9 cellular contexts compared by ENCODE assay signal in genomic region chr19:40801449-40802299, GRCh38. TPM values are rescaled to one million over a fixed set of nuclear protein-coding genes. Genes with fewer than 3 reads are reported as not detected.
A peak's percentile ranks its signal among the peaks of the same experiment; 100 is the strongest.
DNase-seq lines count a peak whose midpoint lies in the region; ATAC-seq and TF ChIP-seq lines count a peak whose summit lies in the region.
"Had no signal": no experiment of that assay in that cellular context is flagged by ENCODE, and none has a peak within 500 bp of the region (broad histone marks: within the 10 kb centered on the region; RNA-seq: fewer than 3 reads in every experiment).

No MANE protein-coding gene starts in this region.

- DNase-seq in activated CD4-positive, alpha-beta T cell treated with anti-CD3 and anti-CD28 coated beads, Interleukin-2, amount 10 ng/mL, durations not matched to agents 24 days and 14 days = no peak
- no peak for DNase-seq in activated CD4-positive, alpha-beta T cell treated with anti-CD3 and anti-CD28 coated beads, Interleukin-2, amount 50 U/mL, for 1 hour
- no peak for DNase-seq in adrenal gland
- DNase-seq in thoracic aorta (ENCODE audit: low spot score) = no peak
- DNase-seq in T1000 (lab: John Stamatoyannopoulos, UW) = no peak
- DNase-seq: SHP77 treated with DMSO at 0.1 percent for 48 hours had no signal

- no peak for TF ChIP-seq CTCF in adrenal gland (IDR thresholded peaks at IDR 0.05)
- TF ChIP-seq CTCF in liver (IDR thresholded peaks at IDR 0.05; ENCODE audit: low read depth, low read length, missing input control) = no peak
- no peak for TF ChIP-seq CTCF in thoracic aorta (IDR thresholded peaks at IDR 0.05)

- H3K4me1 ChIP-seq in adrenal gland (replicated peaks in 1 of 2) (peaks cover 57 to 78% of the 10 kb centered on the region in 2 donors), liver (ENCODE audit: control insufficient read depth in 4 of 4, insufficient read depth in 4 of 4, low read length in 3 of 4) (peaks cover 34 to 76% (median 68%) of the 10 kb centered on the region in 4 donors), thoracic aorta (ENCODE audit: control insufficient read depth in 1 of 2, low read depth in 2 of 2) (peaks cover 54 to 76% of the 10 kb centered on the region in 2 donors)

- no peak for ATAC-seq in thoracic aorta (ENCODE audit: insufficient number of reproducible peaks, low FRiP score, low read depth)
- no peak for ATAC-seq in GM19035 (IDR thresholded peaks at IDR 0.05; ENCODE audit: unreplicated experiment)
- ATAC-seq in GM21515 (IDR thresholded peaks at IDR 0.05; ENCODE audit: unreplicated experiment) = no peak

- WGBS in adrenal gland, 4 donors = 14 to 29% (median 23%) methylated on average over 6 to 13 of the region's 13 CpGs
- 61% methylated on average over 13 of the region's 13 CpGs for WGBS in liver

- no peak for TF ChIP-seq POLR2A in adrenal gland (IDR thresholded peaks at IDR 0.05)

- H3K27me3 ChIP-seq in adrenal gland (no peaks in the 10 kb centered on the region), liver (ENCODE audit: control insufficient read depth in 4 of 4, insufficient read depth in 4 of 4, low read length in 3 of 4) (no peaks in the 10 kb centered on the region), thoracic aorta (replicated peaks; ENCODE audit: insufficient read depth) (no peaks in the 10 kb centered on the region)

- H3K36me3 ChIP-seq in adrenal gland (replicated peaks in 1 of 2) (peaks cover 0 to 14% of the 10 kb centered on the region in 2 donors), liver (ENCODE audit: control insufficient read depth in 4 of 4, insufficient read depth in 3 of 4, low read depth in 1 of 4, low read length in 3 of 4) (peaks cover 0 to 5% (median 3%) of the 10 kb centered on the region in 4 donors), thoracic aorta (peaks cover 3% of the 10 kb centered on the region)

- TF ChIP-seq RAD21 in liver (IDR thresholded peaks at IDR 0.05) = no peak

- H3K9me3 ChIP-seq in adrenal gland (replicated peaks in 1 of 3) = no peaks in the 10 kb centered on the region
- no peaks in the 10 kb centered on the region for H3K9me3 ChIP-seq in liver (ENCODE audit: control insufficient read depth in 4 of 4, low read length in 3 of 4)
- H3K9me3 ChIP-seq in thoracic aorta = no peaks in the 10 kb centered on the region

- H3K4me3 Mint-ChIP-seq in activated CD4-positive, alpha-beta T cell treated with anti-CD3 and anti-CD28 coated beads, Interleukin-2, amount 10 ng/mL, durations not matched to agents 24 days and 14 days = peak overlapping the region; percentile 91

- no peaks in the 10 kb centered on the region for H3K27me3 Mint-ChIP-seq in activated CD4-positive, alpha-beta T cell treated with anti-CD3 and anti-CD28 coated beads, Interleukin-2, amount 10 ng/mL, durations not matched to agents 24 days and 14 days

- peak overlapping the region; percentile 92 for H3K27ac Mint-ChIP-seq in activated CD4-positive, alpha-beta T cell treated with anti-CD3 and anti-CD28 coated beads, Interleukin-2, amount 10 ng/mL, durations not matched to agents 24 days and 14 days

- H3K4me3 ChIP-seq in adrenal gland = peak overlapping the region in 1 of 4 donors; percentile 87
- H3K4me3 ChIP-seq in liver (ENCODE audit: low read depth in 1 of 3, low read length in 3 of 3) = no peak overlapping the region
- H3K4me3 ChIP-seq in thoracic aorta = peak overlapping the region; percentile 91

- peaks cover 44% of the 10 kb centered on the region for H3K36me3 Mint-ChIP-seq in activated CD4-positive, alpha-beta T cell treated with anti-CD3 and anti-CD28 coated beads, Interleukin-2, amount 10 ng/mL, durations not matched to agents 24 days and 14 days (ENCODE audit: low read depth)

- H3K27ac ChIP-seq in adrenal gland (peak overlapping the region in 4 of 5 donors; percentile 4 to 94 (median 77)), liver (ENCODE audit: low read depth in 1 of 2, low read length in 2 of 2) (peak overlapping the region; percentile 48 to 82), thoracic aorta (peak overlapping the region; percentile 16 to 84)

- H3K9me3 Mint-ChIP-seq in activated CD4-positive, alpha-beta T cell treated with anti-CD3 and anti-CD28 coated beads, Interleukin-2, amount 10 ng/mL, durations not matched to agents 24 days and 14 days = no peaks in the 10 kb centered on the region

- no peak overlapping the region for H3K9ac ChIP-seq in liver (ENCODE audit: low read depth in 1 of 2, low read length in 2 of 2)

- peaks cover 79% of the 10 kb centered on the region for H3K4me1 Mint-ChIP-seq in activated CD4-positive, alpha-beta T cell treated with anti-CD3 and anti-CD28 coated beads, Interleukin-2, amount 10 ng/mL, durations not matched to agents 24 days and 14 days

- intact Hi-C loops in activated CD4-positive, alpha-beta T cell treated with anti-CD3 and anti-CD28 coated beads, Interleukin-2, amount 10 ng/mL, durations not matched to agents 24 days and 14 days (cut with micrococcal nuclease) = no loop called here
- intact Hi-C loops in adrenal gland (cut with DNase I) = loop anchor here in 1 of 2 donors (5.0 kb wide), 1 partner anchor 139 kb away; no protein-coding TSS in a partner anchor

TF ChIP-seq in liver, 16 proteins besides CTCF, POLR2A, EP300 and RAD21 (continues in another document):
- TF ChIP-seq, protein P1, sequence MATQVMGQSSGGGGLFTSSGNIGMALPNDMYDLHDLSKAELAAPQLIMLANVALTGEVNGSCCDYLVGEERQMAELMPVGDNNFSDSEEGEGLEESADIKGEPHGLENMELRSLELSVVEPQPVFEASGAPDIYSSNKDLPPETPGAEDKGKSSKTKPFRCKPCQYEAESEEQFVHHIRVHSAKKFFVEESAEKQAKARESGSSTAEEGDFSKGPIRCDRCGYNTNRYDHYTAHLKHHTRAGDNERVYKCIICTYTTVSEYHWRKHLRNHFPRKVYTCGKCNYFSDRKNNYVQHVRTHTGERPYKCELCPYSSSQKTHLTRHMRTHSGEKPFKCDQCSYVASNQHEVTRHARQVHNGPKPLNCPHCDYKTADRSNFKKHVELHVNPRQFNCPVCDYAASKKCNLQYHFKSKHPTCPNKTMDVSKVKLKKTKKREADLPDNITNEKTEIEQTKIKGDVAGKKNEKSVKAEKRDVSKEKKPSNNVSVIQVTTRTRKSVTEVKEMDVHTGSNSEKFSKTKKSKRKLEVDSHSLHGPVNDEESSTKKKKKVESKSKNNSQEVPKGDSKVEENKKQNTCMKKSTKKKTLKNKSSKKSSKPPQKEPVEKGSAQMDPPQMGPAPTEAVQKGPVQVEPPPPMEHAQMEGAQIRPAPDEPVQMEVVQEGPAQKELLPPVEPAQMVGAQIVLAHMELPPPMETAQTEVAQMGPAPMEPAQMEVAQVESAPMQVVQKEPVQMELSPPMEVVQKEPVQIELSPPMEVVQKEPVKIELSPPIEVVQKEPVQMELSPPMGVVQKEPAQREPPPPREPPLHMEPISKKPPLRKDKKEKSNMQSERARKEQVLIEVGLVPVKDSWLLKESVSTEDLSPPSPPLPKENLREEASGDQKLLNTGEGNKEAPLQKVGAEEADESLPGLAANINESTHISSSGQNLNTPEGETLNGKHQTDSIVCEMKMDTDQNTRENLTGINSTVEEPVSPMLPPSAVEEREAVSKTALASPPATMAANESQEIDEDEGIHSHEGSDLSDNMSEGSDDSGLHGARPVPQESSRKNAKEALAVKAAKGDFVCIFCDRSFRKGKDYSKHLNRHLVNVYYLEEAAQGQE (IDR thresholded peaks at IDR 0.05) = no peak
- no peak for TF ChIP-seq MAX (IDR thresholded peaks at IDR 0.05)
- no peak for TF ChIP-seq YY1 (IDR thresholded peaks at IDR 0.05)
- no peak for TF ChIP-seq FOXA2 (IDR thresholded peaks at IDR 0.05)
- no peak for TF ChIP-seq EGR1 (IDR thresholded peaks at IDR 0.05; ENCODE audit: low read depth in 2 of 2)
- no peak for TF ChIP-seq SP1 (IDR thresholded peaks at IDR 0.05)
- TF ChIP-seq HNF4G (IDR thresholded peaks at IDR 0.05) = no peak
- no peak for TF ChIP-seq FOXA1 (IDR thresholded peaks at IDR 0.05)

RNA-seq across cellular contexts. Expression of gene EGLN2, which starts 2.7 kb away (rescaled TPM):
- total RNA-seq in activated CD4-positive, alpha-beta T cell treated with anti-CD3 and anti-CD28 coated beads, Interleukin-2, amount 10 ng/mL, durations not matched to agents 24 days and 14 days = 88.9 and 94.4 TPM in 2 replicates
- total RNA-seq in adrenal gland = 100 to 1,000 TPM in 5 of 8 donors, 10 to 100 TPM in 3; 79.2 to 116 (median 104) TPM
- polyA plus RNA-seq in adrenal gland = 100 to 1,000 TPM in 1 of 3 donors, 10 to 100 TPM in 2; 53.1 to 122 (median 98.7) TPM
- total RNA-seq in liver = 10 to 100 TPM; 34.8 to 56.3 TPM
- polyA plus RNA-seq in liver = 10 to 100 TPM; 45.2 to 50.2 TPM
- total RNA-seq in thoracic aorta = 100 to 1,000 TPM; 113 to 127 TPM

RNA-seq across cellular contexts. Expression of gene RAB4B, which starts 23.6 kb away (rescaled TPM):
- 36.3 and 41.0 TPM in 2 replicates for total RNA-seq in activated CD4-positive, alpha-beta T cell treated with anti-CD3 and anti-CD28 coated beads, Interleukin-2, amount 10 ng/mL, durations not matched to agents 24 days and 14 days
- total RNA-seq in adrenal gland = 100 to 1,000 TPM in 1 of 8 donors, 10 to 100 TPM in 7; 41.4 to 105 (median 68.2) TPM
- polyA plus RNA-seq in adrenal gland = 100 to 1,000 TPM in 1 of 3 donors, 10 to 100 TPM in 2; 25.8 to 135 (median 97.5) TPM
- total RNA-seq in liver = 1 to 10 TPM; 5.5 to 9.0 TPM
- 10 to 100 TPM; 16.8 to 16.9 TPM for polyA plus RNA-seq in liver
- 10 to 100 TPM; 37.9 to 38.2 TPM for total RNA-seq in thoracic aorta

RNA-seq across cellular contexts. Expression of gene MIA, which starts 26.4 kb away (rescaled TPM):
- total RNA-seq in activated CD4-positive, alpha-beta T cell treated with anti-CD3 and anti-CD28 coated beads, Interleukin-2, amount 10 ng/mL, durations not matched to agents 24 days and 14 days = 0.56 TPM in 1 of 2 replicates, not detected in the other
- total RNA-seq in adrenal gland (1 to 10 TPM in 2 of 8 donors, under 1 TPM in 1, not detected in 5; 0.74 to 9.2 (median 1.0) TPM), liver (under 1 TPM in 1 of 2 donors, not detected in 1; 0.42 TPM), thoracic aorta (not detected)
- polyA plus RNA-seq in adrenal gland (1 to 10 TPM in 2 of 3 donors, not detected in 1; 8.3 to 8.7 TPM), liver (under 1 TPM in 1 of 2 donors, not detected in 1; 0.44 TPM)

RNA-seq across cellular contexts. Expression of gene CYP2A6, which starts 48.6 kb away (rescaled TPM):
- total RNA-seq in activated CD4-positive, alpha-beta T cell treated with anti-CD3 and anti-CD28 coated beads, Interleukin-2, amount 10 ng/mL, durations not matched to agents 24 days and 14 days = not detected in 2 replicates
- total RNA-seq in adrenal gland (1 to 10 TPM in 3 of 8 donors, under 1 TPM in 4, not detected in 1; 0.18 to 2.1 (median 0.84) TPM), liver (10 to 100 TPM in 1 of 2 donors, under 1 TPM in 1; 0.09 to 56.1 TPM), thoracic aorta (not detected)
- polyA plus RNA-seq in adrenal gland (1 to 10 TPM in 1 of 3 donors, under 1 TPM in 2; 0.51 to 1.7 (median 0.57) TPM), liver (1,000 to 10,000 TPM in 1 of 2 donors, 10 to 100 TPM in 1; 63.1 to 1,020 TPM)

RNA-seq across cellular contexts. Expression of gene SNRPA, which starts 50.7 kb away (rescaled TPM):
- 268 and 273 TPM in 2 replicates for total RNA-seq in activated CD4-positive, alpha-beta T cell treated with anti-CD3 and anti-CD28 coated beads, Interleukin-2, amount 10 ng/mL, durations not matched to agents 24 days and 14 days
- 10 to 100 TPM; 18.5 to 91.3 (median 57.3) TPM for total RNA-seq in adrenal gland
- polyA plus RNA-seq in adrenal gland = 100 to 1,000 TPM in 2 of 3 donors, 10 to 100 TPM in 1; 92.1 to 176 (median 164) TPM
- total RNA-seq in liver = 10 to 100 TPM; 11.8 to 27.1 TPM
- 10 to 100 TPM; 12.4 to 21.6 TPM for polyA plus RNA-seq in liver
- 100 to 1,000 TPM in 1 of 2 donors, 10 to 100 TPM in 1; 40.4 to 107 TPM for total RNA-seq in thoracic aorta
